In the genomic region with DNA sequence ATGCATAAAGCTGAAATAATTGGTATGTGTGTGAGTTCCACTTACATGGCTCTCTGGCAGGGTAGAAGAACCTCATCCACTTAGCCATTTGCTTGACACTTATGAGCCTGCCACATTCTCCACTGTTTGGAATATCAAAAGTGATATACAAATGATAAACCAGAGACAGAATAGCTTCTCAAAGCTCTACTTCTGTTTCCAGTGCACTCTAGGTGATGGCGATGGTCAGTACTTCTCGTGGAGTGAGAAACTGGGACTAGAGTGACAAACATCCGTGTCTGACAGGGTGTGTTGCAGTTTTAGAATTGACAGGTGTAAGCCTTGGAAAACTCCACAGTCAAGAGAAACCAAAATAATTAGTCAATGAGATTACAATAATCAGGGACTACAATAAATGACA, we compare ENCODE assay signal across 3 cellular contexts.
"Had no signal": no experiment of that assay in that cellular context is flagged by ENCODE, and none has a peak within 500 bp of the region (broad histone marks: within the 10 kb centered on the region; RNA-seq: fewer than 3 reads in every experiment).

No MANE protein-coding gene starts in this region.

- ATAC-seq: GM12878 had no signal

- H3K4me3 ChIP-seq: GM12878 had no signal

- DNase-seq: GDM1, GF-D8 had no signal
